ENCODE assay signal across 8 cellular contexts in the genomic region with DNA sequence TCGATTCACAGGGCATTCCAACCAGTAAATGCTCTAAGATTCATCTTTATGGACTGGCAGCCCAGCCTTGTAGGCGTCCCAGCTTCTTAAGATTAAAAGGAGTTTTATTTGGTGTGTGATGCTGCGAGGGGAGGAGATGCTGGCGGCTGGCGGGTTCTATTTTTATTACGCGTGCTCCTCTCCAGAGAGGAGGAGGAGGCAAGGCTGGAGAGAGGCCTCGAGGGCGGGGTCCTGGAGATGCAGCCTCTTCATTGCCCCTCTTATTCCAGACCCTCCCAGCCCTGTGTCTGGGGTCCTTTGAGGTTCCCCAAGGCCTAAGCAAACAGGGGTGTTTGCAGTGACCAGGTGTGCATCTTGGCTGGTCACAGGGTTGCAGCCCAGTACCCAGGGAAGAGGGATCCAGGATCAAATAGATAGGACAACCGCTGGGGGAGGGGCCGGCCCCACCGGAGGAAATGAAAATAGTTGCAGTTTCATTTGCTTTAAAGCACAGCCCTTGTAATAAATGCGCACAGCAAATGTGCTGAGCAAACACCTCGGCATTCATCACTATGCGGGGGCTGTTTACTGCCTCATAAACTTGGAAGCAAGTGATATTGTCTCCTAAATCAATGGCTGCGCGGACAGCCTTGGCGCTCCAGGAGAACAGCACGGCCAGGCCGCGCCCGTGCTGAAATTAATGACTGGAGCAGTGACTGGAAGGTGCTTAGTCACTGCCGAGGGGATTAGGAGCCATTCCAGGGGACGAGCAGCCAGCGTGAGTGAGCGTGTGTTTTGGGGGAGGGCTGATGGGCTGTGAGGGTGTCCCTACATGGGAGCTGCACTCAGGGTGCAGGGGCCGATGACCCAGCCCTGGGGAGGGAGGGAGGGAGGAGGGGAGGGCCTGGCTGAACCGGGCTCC.
DNase-seq lines count a peak whose midpoint lies in the region; ATAC-seq and TF ChIP-seq lines count a peak whose summit lies in the region.

No MANE protein-coding gene starts in this region.

- CTCF ChIA-PET in GM10248 (lab: Yijun Ruan, JAX): no interaction called here

- POLR2A ChIA-PET in GM10248 (lab: Yijun Ruan, JAX): no interaction called here

- 46 to 62% (median 57%) methylated on average over 28 of the region's 28 CpGs for WGBS in heart left ventricle, 4 donors

- H3K27ac ChIP-seq in heart left ventricle (peak overlapping the region in 10 of 12 donors; percentile 1 to 68 (median 42)), skin epidermis (peak overlapping the region in 16 of 21 experiments; percentile 7 to 85 (median 67))

- peak overlapping the region; percentile 73 for H3K4me3 Mint-ChIP-seq in activated CD4-positive, alpha-beta T cell treated with anti-CD3 and anti-CD28 coated beads, Interleukin-2, amount 10 ng/mL, durations not matched to agents 24 days and 14 days

- H3K4me3 ChIP-seq in heart left ventricle (peak overlapping the region in 9 of 12 donors; percentile 13 to 46 (median 33)), skin epidermis (peak overlapping the region in 3 of 7 experiments; percentile 7 to 18 (median 14)), BE2C (ENCODE audit: low read depth, low read length) (no peak overlapping the region)

- H3K27me3 ChIP-seq in heart left ventricle: peaks cover 0 to 18% (median 0%) of the 10 kb centered on the region in 9 donors
- H3K27me3 ChIP-seq in BE2C: no peaks in the 10 kb centered on the region

- H3K36me3 Mint-ChIP-seq in activated CD4-positive, alpha-beta T cell treated with anti-CD3 and anti-CD28 coated beads, Interleukin-2, amount 10 ng/mL, durations not matched to agents 24 days and 14 days (ENCODE audit: low read depth): peaks cover 3% of the 10 kb centered on the region

- no peaks in the 10 kb centered on the region for H3K9me3 ChIP-seq in heart left ventricle
- H3K9me3 ChIP-seq in BE2C: no peaks in the 10 kb centered on the region

- H3K9me3 Mint-ChIP-seq in activated CD4-positive, alpha-beta T cell treated with anti-CD3 and anti-CD28 coated beads, Interleukin-2, amount 10 ng/mL, durations not matched to agents 24 days and 14 days: peaks cover 5% of the 10 kb centered on the region

- intact Hi-C loops in activated CD4-positive, alpha-beta T cell treated with anti-CD3 and anti-CD28 coated beads, Interleukin-2, amount 10 ng/mL, durations not matched to agents 24 days and 14 days (cut with micrococcal nuclease): no loop called here
- intact Hi-C loops in heart left ventricle (cut with DNase I): no loop called here

- no peak overlapping the region for H3K27ac Mint-ChIP-seq in activated CD4-positive, alpha-beta T cell treated with anti-CD3 and anti-CD28 coated beads, Interleukin-2, amount 10 ng/mL, durations not matched to agents 24 days and 14 days

- H3K27me3 Mint-ChIP-seq in activated CD4-positive, alpha-beta T cell treated with anti-CD3 and anti-CD28 coated beads, Interleukin-2, amount 10 ng/mL, durations not matched to agents 24 days and 14 days: peaks cover 39% of the 10 kb centered on the region

- H3K4me1 ChIP-seq in heart left ventricle (peaks cover 0 to 55% (median 25%) of the 10 kb centered on the region in 12 donors), BE2C (no peaks in the 10 kb centered on the region)

- H3K4me1 Mint-ChIP-seq in activated CD4-positive, alpha-beta T cell treated with anti-CD3 and anti-CD28 coated beads, Interleukin-2, amount 10 ng/mL, durations not matched to agents 24 days and 14 days: peaks cover 14% of the 10 kb centered on the region

- TF ChIP-seq POLR2A in heart left ventricle (IDR thresholded peaks at IDR 0.05): no peak

- H3K36me3 ChIP-seq in heart left ventricle (no peaks in the 10 kb centered on the region), BE2C (no peaks in the 10 kb centered on the region)

- ATAC-seq in heart left ventricle: peak; percentile 7 to 35 (median 22)

- peak; percentile 70 for DNase-seq in activated CD4-positive, alpha-beta T cell treated with anti-CD3 and anti-CD28 coated beads, Interleukin-2, amount 10 ng/mL, durations not matched to agents 24 days and 14 days
- DNase-seq in activated CD4-positive, alpha-beta T cell treated with anti-CD3 and anti-CD28 coated beads for 48 hours: no peak
- DNase-seq in RPMI8226 (peak; percentile 56), heart left ventricle (peak in 2 of 5 donors; percentile 60 to 63), GM10248 (ENCODE audit: extremely low spot score) (no peak), BE2C (no peak)
- DNase-seq in stimulated activated CD4-positive, alpha-beta T cell treated with anti-CD3 and anti-CD28 coated beads, Interleukin-4, amount 100 ng/mL, for 1 hour: no peak

- TF ChIP-seq CTCF in heart left ventricle (IDR thresholded peaks at IDR 0.05): no peak
- TF ChIP-seq CTCF in GM10248 (IDR thresholded peaks at IDR 0.05; ENCODE audit: control extremely low read depth, extremely low read depth, low read depth, missing control alignments): no peak
- TF ChIP-seq CTCF in BE2C (IDR thresholded peaks at IDR 0.05; ENCODE audit: low read depth, low read length): no peak

Comparison
In these comparisons a context has a peak if more than half of its experiments do, and no peak if none do; other contexts are left out.
1. DNase-seq: peak in activated CD4-positive, alpha-beta T cell treated with anti-CD3 and anti-CD28 coated beads, Interleukin-2, amount 10 ng/mL, durations not matched to agents 24 days and 14 days (single experiment) and RPMI8226 (single experiment); none in activated CD4-positive, alpha-beta T cell treated with anti-CD3 and anti-CD28 coated beads for 48 hours (single experiment), GM10248 (single experiment), BE2C (single experiment) and stimulated activated CD4-positive, alpha-beta T cell treated with anti-CD3 and anti-CD28 coated beads, Interleukin-4, amount 100 ng/mL, for 1 hour (single experiment).